In genomic region chr12:13404631-13405473, GRCh38 we compare ENCODE assay signal across 26 cellular contexts.
DNase-seq lines count a peak whose midpoint lies in the region; ATAC-seq, FAIRE-seq and TF ChIP-seq lines count a peak whose summit lies in the region.
"Had no signal": no experiment of that assay in that cellular context is flagged by ENCODE, and none has a peak within 500 bp of the region (broad histone marks: within the 10 kb centered on the region; RNA-seq: fewer than 3 reads in every experiment).

No MANE protein-coding gene starts in this region.

- no peak overlapping the region for H3K4me2 ChIP-seq in mammary epithelial cell (ENCODE audit: insufficient read depth, low read depth, low read length)
- H3K4me2 ChIP-seq: KMS-11 had no signal

- H3K36me3 ChIP-seq in mammary epithelial cell (ENCODE audit: insufficient read depth, low read length) = no peaks in the 10 kb centered on the region
- H3K36me3 ChIP-seq in breast epithelium = no peaks in the 10 kb centered on the region
- no peaks in the 10 kb centered on the region for H3K36me3 ChIP-seq in kidney (ENCODE audit: control insufficient read depth in 1 of 2, insufficient read depth in 2 of 2, low read length in 2 of 2)
- H3K36me3 ChIP-seq: sigmoid colon, uterus had no signal

- BruUV-seq in mammary epithelial cell (replicated peaks; lab: Mats Ljungman, UMichigan) = no TSS peak

- no peaks in the 10 kb centered on the region for H3K27me3 ChIP-seq in mammary epithelial cell (ENCODE audit: insufficient read depth, low read length)
- no peaks in the 10 kb centered on the region for H3K27me3 ChIP-seq in breast epithelium
- H3K27me3 ChIP-seq: sigmoid colon, uterus had no signal

- H3K27ac Mint-ChIP-seq in type B pancreatic cell = no peak overlapping the region
- H3K27ac Mint-ChIP-seq in stimulated activated memory B cell treated with anti-CD40 and anti-IgM and Interleukin-4, amounts not matched to agents 10 μg/mL and 1 μg/mL and 100 μg/mL, for 72 hours = no peak overlapping the region
- H3K27ac Mint-ChIP-seq: activated CD4-positive, alpha-beta T cell treated with anti-CD3 and anti-CD28 coated beads for 36 hours; activated naive CD8-positive, alpha-beta T cell treated with anti-CD3 and anti-CD28 coated beads, Interleukin-2, amount 10 ng/mL, durations not matched to agents 7 days and 5 days; T-cell had no signal

- H3K27ac ChIP-seq in mammary epithelial cell (ENCODE audit: insufficient read depth, low read depth, low read length) = no peak overlapping the region
- H3K27ac ChIP-seq in breast epithelium = no peak overlapping the region
- H3K27ac ChIP-seq in kidney (ENCODE audit: low read depth in 2 of 2, low read length in 2 of 2) = no peak overlapping the region
- H3K27ac ChIP-seq: C4-2B, KMS-11, sigmoid colon, uterus had no signal

- CTCF ChIA-PET in mammary epithelial cell (lab: Charles Lee; ENCODE audit: low non-redundant PET) = no interaction called here

- H3K4me3 ChIP-seq in mammary epithelial cell (replicated peaks in 1 of 3; ENCODE audit: insufficient read depth in 1 of 3, low read depth in 2 of 3, low read length in 3 of 3) = no peak overlapping the region
- peak overlapping the region in 1 of 3 donors; percentile 28 for H3K4me3 ChIP-seq in breast epithelium
- peak overlapping the region; percentile 42 to 53 for H3K4me3 ChIP-seq in kidney (ENCODE audit: low read length in 2 of 2)
- H3K4me3 ChIP-seq: sigmoid colon, uterus had no signal

- no peaks in the 10 kb centered on the region for H3K9me3 ChIP-seq in mammary epithelial cell (replicated peaks; ENCODE audit: insufficient read depth, low read length)
- peaks cover 0 to 4% of the 10 kb centered on the region in 2 donors for H3K9me3 ChIP-seq in breast epithelium
- H3K9me3 ChIP-seq in kidney (ENCODE audit: control insufficient read depth in 1 of 2, low read length in 2 of 2) = no peaks in the 10 kb centered on the region
- H3K9me3 ChIP-seq: sigmoid colon, uterus had no signal

- H3K79me2 ChIP-seq in mammary epithelial cell (ENCODE audit: insufficient read depth, low read length) = no peaks in the 10 kb centered on the region

- WGBS in mammary epithelial cell (ENCODE audit: low coverage, missing lambda C conversion rate) = 73% methylated on average over 13 of the region's 13 CpGs

- ATAC-seq in omental fat pad (ENCODE audit: low FRiP score) (peak; percentile 55), GM21737 (IDR thresholded peaks at IDR 0.05; ENCODE audit: unreplicated experiment) (no peak), GM19023 (IDR thresholded peaks at IDR 0.05; ENCODE audit: unreplicated experiment) (no peak)
- ATAC-seq in stimulated activated memory B cell treated with anti-CD40 and anti-IgM and Interleukin-4, amounts not matched to agents 10 μg/mL and 1 μg/mL and 100 μg/mL, for 72 hours = no peak
- ATAC-seq: activated CD4-positive, alpha-beta T cell treated with anti-CD3 and anti-CD28 coated beads for 36 hours; left cardiac atrium; T-cell had no signal

- H2AFZ ChIP-seq in mammary epithelial cell (ENCODE audit: low read depth, low read length) = no peak overlapping the region

- no peaks in the 10 kb centered on the region for H3K4me1 ChIP-seq in mammary epithelial cell (ENCODE audit: insufficient read depth, low read length)
- H3K4me1 ChIP-seq in breast epithelium = no peaks in the 10 kb centered on the region
- no peaks in the 10 kb centered on the region for H3K4me1 ChIP-seq in kidney (ENCODE audit: control insufficient read depth in 1 of 2, insufficient read depth in 1 of 2, low read depth in 1 of 2, low read length in 2 of 2)
- H3K4me1 ChIP-seq: sigmoid colon had no signal

- intact Hi-C loops in mammary epithelial cell (cut with micrococcal nuclease) = no loop called here
- intact Hi-C loops in breast epithelium (cut with DNase I; ENCODE audit: low total_unique reads) = no loop called here
- intact Hi-C loops in kidney (cut with DNase I) = no loop called here

- TF ChIP-seq POLR2A in breast epithelium (IDR thresholded peaks at IDR 0.05) = no peak

- no peak for FAIRE-seq in kidney (lab: Jason Lieb, UNC)
- FAIRE-seq: A204.1, GM12892 had no signal

- TF ChIP-seq CTCF in mammary epithelial cell (conservative IDR thresholded peaks at IDR 0.05 in 1 of 2, IDR thresholded peaks at IDR 0.05 in 1 of 2; ENCODE audit: extremely low read depth in 1 of 2, insufficient read depth in 1 of 2, low read depth in 1 of 2, low read length in 2 of 2) (no peak), breast epithelium (IDR thresholded peaks at IDR 0.05) (no peak), kidney (IDR thresholded peaks at IDR 0.05; ENCODE audit: borderline replicate concordance, extremely low read depth, insufficient read depth) (no peak), omental fat pad (IDR thresholded peaks at IDR 0.05) (no peak), type B pancreatic cell (conservative IDR thresholded peaks at IDR 0.05) (no peak)

- no peaks in the 10 kb centered on the region for H3K4me1 Mint-ChIP-seq in type B pancreatic cell (ENCODE audit: unreplicated experiment)
- no peaks in the 10 kb centered on the region for H3K4me1 Mint-ChIP-seq in stimulated activated memory B cell treated with anti-CD40 and anti-IgM and Interleukin-4, amounts not matched to agents 10 μg/mL and 1 μg/mL and 100 μg/mL, for 72 hours
- H3K4me1 Mint-ChIP-seq: activated CD4-positive, alpha-beta T cell treated with anti-CD3 and anti-CD28 coated beads for 36 hours; activated naive CD8-positive, alpha-beta T cell treated with anti-CD3 and anti-CD28 coated beads, Interleukin-2, amount 10 ng/mL, durations not matched to agents 7 days and 5 days; T-cell had no signal

- dilution Hi-C loops in mammary epithelial cell (cut with HindIII; ENCODE audit: low sequenced_read_pairs) = no loop called here

- peaks cover 9% of the 10 kb centered on the region for H3K9me3 Mint-ChIP-seq in type B pancreatic cell
- H3K9me3 Mint-ChIP-seq in stimulated activated memory B cell treated with anti-CD40 and anti-IgM and Interleukin-4, amounts not matched to agents 10 μg/mL and 1 μg/mL and 100 μg/mL, for 72 hours = peaks cover 4% of the 10 kb centered on the region
- H3K9me3 Mint-ChIP-seq: activated naive CD8-positive, alpha-beta T cell treated with anti-CD3 and anti-CD28 coated beads, Interleukin-2, amount 10 ng/mL, durations not matched to agents 7 days and 5 days had no signal

- H3K36me3 Mint-ChIP-seq in type B pancreatic cell = no peaks in the 10 kb centered on the region
- no peaks in the 10 kb centered on the region for H3K36me3 Mint-ChIP-seq in stimulated activated memory B cell treated with anti-CD40 and anti-IgM and Interleukin-4, amounts not matched to agents 10 μg/mL and 1 μg/mL and 100 μg/mL, for 72 hours
- H3K36me3 Mint-ChIP-seq: activated naive CD8-positive, alpha-beta T cell treated with anti-CD3 and anti-CD28 coated beads, Interleukin-2, amount 10 ng/mL, durations not matched to agents 7 days and 5 days; brain; T-cell had no signal

- H3K27me3 Mint-ChIP-seq in type B pancreatic cell = peaks cover 43% of the 10 kb centered on the region
- peaks cover 21% of the 10 kb centered on the region for H3K27me3 Mint-ChIP-seq in stimulated activated memory B cell treated with anti-CD40 and anti-IgM and Interleukin-4, amounts not matched to agents 10 μg/mL and 1 μg/mL and 100 μg/mL, for 72 hours
- H3K27me3 Mint-ChIP-seq: activated naive CD8-positive, alpha-beta T cell treated with anti-CD3 and anti-CD28 coated beads, Interleukin-2, amount 10 ng/mL, durations not matched to agents 7 days and 5 days had no signal

- in situ Hi-C loops in mammary epithelial cell (cut with MboI; ENCODE audit: low sequenced_read_pairs in 2 of 2) = no loop called here

- H3K9ac ChIP-seq in mammary epithelial cell (ENCODE audit: insufficient read depth, low read length) = no peak overlapping the region
- no peak overlapping the region for H3K9ac ChIP-seq in kidney (ENCODE audit: low read length in 2 of 2)
- H3K9ac ChIP-seq: KMS-11 had no signal

- no peaks in the 10 kb centered on the region for H4K20me1 ChIP-seq in mammary epithelial cell (ENCODE audit: insufficient read depth, low read length)

- no peak overlapping the region for H3K4me3 Mint-ChIP-seq in type B pancreatic cell
- no peak overlapping the region for H3K4me3 Mint-ChIP-seq in stimulated activated memory B cell treated with anti-CD40 and anti-IgM and Interleukin-4, amounts not matched to agents 10 μg/mL and 1 μg/mL and 100 μg/mL, for 72 hours
- H3K4me3 Mint-ChIP-seq: activated CD4-positive, alpha-beta T cell treated with anti-CD3 and anti-CD28 coated beads for 36 hours; activated naive CD8-positive, alpha-beta T cell treated with anti-CD3 and anti-CD28 coated beads, Interleukin-2, amount 10 ng/mL, durations not matched to agents 7 days and 5 days; brain; T-cell had no signal

- peak; percentile 11 for DNase-seq in mammary epithelial cell
- no peak for DNase-seq in breast epithelium (ENCODE audit: low spot score in 2 of 2)
- DNase-seq in kidney = no peak
- DNase-seq in omental fat pad (ENCODE audit: low spot score) = no peak
- DNase-seq in type B pancreatic cell (ENCODE audit: extremely low spot score, unreplicated experiment) = no peak
- DNase-seq: activated CD4-positive, alpha-beta T cell treated with anti-CD3 and anti-CD28 coated beads for 36 hours; activated naive CD8-positive, alpha-beta T cell treated with anti-CD3 and anti-CD28 coated beads, Interleukin-2, amount 10 ng/mL, durations not matched to agents 7 days and 5 days; cortex of kidney; DMS 273 treated with DMSO at 0.1 percent for 48 hours; foreskin melanocyte; GDM1; left cardiac atrium; NCI-H1048; NCI-H2081 treated with DMSO at 0.1 percent for 48 hours; SIG-M5; sigmoid colon; T-cell; uterus had no signal

Comparison
In these comparisons a context has a peak if more than half of its experiments do, and no peak if none do; other contexts are left out.
1. H3K4me3 ChIP-seq: peak in kidney (2 of 2); none in mammary epithelial cell (0 of 3).